ENCODE assay signal across 8 cellular contexts in genomic region chr4:25863906-25864418, GRCh38. TPM values are rescaled to one million over a fixed set of nuclear protein-coding genes. Genes with fewer than 3 reads are reported as not detected.
A peak's percentile ranks its signal among the peaks of the same experiment; 100 is the strongest.
DNase-seq lines count a peak whose midpoint lies in the region; ATAC-seq and TF ChIP-seq lines count a peak whose summit lies in the region.

No MANE protein-coding gene starts in this region.

- peak overlapping the region in 2 of 3 donors; percentile 28 to 77 for H3K27ac Mint-ChIP-seq in CD4-positive, CD25-positive, alpha-beta regulatory T cell
- peak overlapping the region in 5 of 9 donors; percentile 21 to 80 (median 69) for H3K27ac Mint-ChIP-seq in naive thymus-derived CD4-positive, alpha-beta T cell

- peaks cover 36% of the 10 kb centered on the region for H3K4me1 ChIP-seq in CD4-positive, CD25-positive, alpha-beta regulatory T cell (ENCODE audit: control insufficient read depth, insufficient read depth, low read length, poor library complexity, severe bottlenecking)
- H3K4me1 ChIP-seq in HUES64 (ENCODE audit: insufficient read depth, low read length): peaks cover 26% of the 10 kb centered on the region
- H3K4me1 ChIP-seq in naive thymus-derived CD4-positive, alpha-beta T cell (ENCODE audit: control insufficient read depth in 2 of 2, insufficient read depth in 2 of 2, low read length in 2 of 2): peaks cover 26 to 28% of the 10 kb centered on the region in 2 donors

- intact Hi-C loops in dorsolateral prefrontal cortex (cut with DNase I): loop anchor here in 1 of 2 donors (5.0 kb wide), 1 partner anchor 48 kb away; the partner anchor contains the start of gene SMIM20
- intact Hi-C loops in naive thymus-derived CD4-positive, alpha-beta T cell (cut with micrococcal nuclease): loop anchor here (2.0 to 5.0 kb wide), 4 partner anchors 455 to 1282 kb away; partner anchors contain the start of genes DHX15 (in 1 of the 2), STIM2 (in 1 of the 2) and TBC1D19 (in 1 of the 2)

- H3K9me3 Mint-ChIP-seq in CD4-positive, CD25-positive, alpha-beta regulatory T cell: peaks cover 0 to 2% (median 0%) of the 10 kb centered on the region in 7 donors
- H3K9me3 Mint-ChIP-seq in naive thymus-derived CD4-positive, alpha-beta T cell: peaks cover 0 to 2% (median 0%) of the 10 kb centered on the region in 11 donors

- no peaks in the 10 kb centered on the region for H3K36me3 ChIP-seq in CD4-positive, CD25-positive, alpha-beta regulatory T cell (ENCODE audit: control insufficient read depth, insufficient read depth, low read length)
- H3K36me3 ChIP-seq in HUES64 (ENCODE audit: insufficient read depth, low read length): no peaks in the 10 kb centered on the region
- H3K36me3 ChIP-seq in naive thymus-derived CD4-positive, alpha-beta T cell (ENCODE audit: control insufficient read depth in 2 of 3, insufficient read depth in 3 of 3, low read length in 3 of 3): no peaks in the 10 kb centered on the region

- H3K9me3 ChIP-seq in CD4-positive, CD25-positive, alpha-beta regulatory T cell (ENCODE audit: control insufficient read depth in 2 of 2, low read length in 2 of 2): no peaks in the 10 kb centered on the region
- H3K9me3 ChIP-seq in HUES64 (ENCODE audit: insufficient read depth, low read depth, low read length): no peaks in the 10 kb centered on the region
- no peaks in the 10 kb centered on the region for H3K9me3 ChIP-seq in naive thymus-derived CD4-positive, alpha-beta T cell (ENCODE audit: control insufficient read depth in 2 of 3, low read length in 3 of 3)

- CTCF ChIA-PET in naive thymus-derived CD4-positive, alpha-beta T cell (lab: Charles Lee): interaction anchor here (0.9 to 1.9 kb wide), 2 partner anchors 9 to 52 kb away, joined by 4 to 6 read pairs; no protein-coding TSS in a partner anchor

- peak overlapping the region; percentile 77 for H3K9ac ChIP-seq in HUES64 (ENCODE audit: low read depth, low read length)

- ATAC-seq in CD4-positive, CD25-positive, alpha-beta regulatory T cell (ENCODE audit: low read depth in 2 of 2): no peak
- no peak for ATAC-seq in naive thymus-derived CD4-positive, alpha-beta T cell

- no peak overlapping the region for H3K4me3 ChIP-seq in CD4-positive, CD25-positive, alpha-beta regulatory T cell (ENCODE audit: low read depth, low read length)
- H3K4me3 ChIP-seq in HUES64 (ENCODE audit: low read length) (peak overlapping the region; percentile 78), dorsolateral prefrontal cortex (peak overlapping the region in 38 of 59 donors; percentile 33 to 85 (median 68))
- H3K4me3 ChIP-seq in naive thymus-derived CD4-positive, alpha-beta T cell (ENCODE audit: low read length): no peak overlapping the region

- H3K27me3 ChIP-seq in CD4-positive, CD25-positive, alpha-beta regulatory T cell (ENCODE audit: control insufficient read depth, insufficient read depth, low read length): no peaks in the 10 kb centered on the region
- peaks cover 29% of the 10 kb centered on the region; the same call in 1 of the 2 replicates for H3K27me3 ChIP-seq in HUES64 (ENCODE audit: insufficient read depth, low read length)
- H3K27me3 ChIP-seq in dorsolateral prefrontal cortex: no peaks in the 10 kb centered on the region
- H3K27me3 ChIP-seq in naive thymus-derived CD4-positive, alpha-beta T cell (ENCODE audit: control insufficient read depth in 2 of 2, insufficient read depth in 2 of 2, low read length in 2 of 2): no peaks in the 10 kb centered on the region

- H3K4me1 Mint-ChIP-seq in CD4-positive, CD25-positive, alpha-beta regulatory T cell: peaks cover 20 to 37% (median 32%) of the 10 kb centered on the region in 4 donors
- H3K4me1 Mint-ChIP-seq in naive thymus-derived CD4-positive, alpha-beta T cell: peaks cover 27 to 34% (median 32%) of the 10 kb centered on the region in 7 donors

- no peaks in the 10 kb centered on the region for H3K36me3 Mint-ChIP-seq in CD4-positive, CD25-positive, alpha-beta regulatory T cell
- peaks cover 0 to 19% (median 4%) of the 10 kb centered on the region in 5 donors for H3K36me3 Mint-ChIP-seq in naive thymus-derived CD4-positive, alpha-beta T cell

- 31% methylated on average over 29 of the region's 29 CpGs for WGBS in HUES64

- peak overlapping the region; percentile 59 to 93 (median 86) for H3K4me3 Mint-ChIP-seq in CD4-positive, CD25-positive, alpha-beta regulatory T cell
- H3K4me3 Mint-ChIP-seq in naive thymus-derived CD4-positive, alpha-beta T cell: peak overlapping the region; percentile 60 to 90 (median 80)

- no peak for TF ChIP-seq CTCF in dorsolateral prefrontal cortex (IDR thresholded peaks at IDR 0.05 in 54 of 56, conservative IDR thresholded peaks at IDR 0.05 in 2 of 56; ENCODE audit: low read depth in 1 of 56, partially characterized antibody in 56 of 56)

- H3K27ac ChIP-seq in CD4-positive, CD25-positive, alpha-beta regulatory T cell (ENCODE audit: insufficient read depth, low read length, poor library complexity, severe bottlenecking): no peak overlapping the region
- no peak overlapping the region; the same call in 1 of the 2 replicates for H3K27ac ChIP-seq in HUES64 (ENCODE audit: low read depth, low read length)
- peak overlapping the region in 23 of 59 donors; percentile 9 to 82 (median 38) for H3K27ac ChIP-seq in dorsolateral prefrontal cortex
- H3K27ac ChIP-seq in naive thymus-derived CD4-positive, alpha-beta T cell (ENCODE audit: low read depth, low read length): no peak overlapping the region

- no peaks in the 10 kb centered on the region for H3K27me3 Mint-ChIP-seq in CD4-positive, CD25-positive, alpha-beta regulatory T cell
- peaks cover 0 to 3% (median 0%) of the 10 kb centered on the region in 5 donors for H3K27me3 Mint-ChIP-seq in naive thymus-derived CD4-positive, alpha-beta T cell

- POLR2A ChIA-PET in naive thymus-derived CD4-positive, alpha-beta T cell (lab: Charles Lee): interaction anchor here (0.9 to 1.9 kb wide), 2 partner anchors 49 to 51 kb away, joined by 3 to 5 read pairs; partner anchors contain the start of gene SMIM20

- DNase-seq in CD4-positive, CD25-positive, alpha-beta regulatory T cell: no peak
- DNase-seq in dorsolateral prefrontal cortex (no peak), H4 (ENCODE audit: low spot score) (no peak), NCI-H345 treated with DMSO at 0.1 percent for 48 hours (lab: John Stamatoyannopoulos, UW; ENCODE audit: unreplicated experiment) (no peak), SKM-1 (lab: John Stamatoyannopoulos, UW; ENCODE audit: unreplicated experiment) (no peak), NCI-H2171 treated with DMSO at 0.1 percent for 48 hours (lab: John Stamatoyannopoulos, UW) (no peak)
- no peak for DNase-seq in naive thymus-derived CD4-positive, alpha-beta T cell

RNA-seq across cellular contexts. Expression of gene SEL1L3, which starts 1.2 kb away (rescaled TPM):
- total RNA-seq in CD4-positive, CD25-positive, alpha-beta regulatory T cell: 74.5 TPM
- polyA plus RNA-seq in CD4-positive, CD25-positive, alpha-beta regulatory T cell: 10 to 100 TPM; 36.5 to 61.0 (median 44.9) TPM
- polyA plus RNA-seq in HUES64 (2013, experiment 1 of 2): 24.9 TPM
- polyA plus RNA-seq in HUES64 (2013, experiment 2 of 2): 24.5 TPM
- 10 to 100 TPM in 119 of 120 experiments, 1 to 10 TPM in 1; 7.0 to 41.8 (median 19.4) TPM for total RNA-seq in dorsolateral prefrontal cortex
- 10 to 100 TPM; 38.1 to 55.8 (median 47.0) TPM for total RNA-seq in naive thymus-derived CD4-positive, alpha-beta T cell
- 10 to 100 TPM; 15.9 to 30.1 TPM for polyA plus RNA-seq in naive thymus-derived CD4-positive, alpha-beta T cell
- 164 and 167 TPM in 2 replicates for total RNA-seq in H4 (2014; rRNA removed; shearing (Covaris generic))

RNA-seq across cellular contexts. Expression of gene SMIM20, which starts 50.1 kb away (rescaled TPM):
- total RNA-seq in CD4-positive, CD25-positive, alpha-beta regulatory T cell: 7.4 TPM
- polyA plus RNA-seq in CD4-positive, CD25-positive, alpha-beta regulatory T cell: 10 to 100 TPM; 50.5 to 80.5 (median 55.7) TPM
- 65.8 TPM for polyA plus RNA-seq in HUES64 (2013, experiment 1 of 2)
- 73.9 TPM for polyA plus RNA-seq in HUES64 (2013, experiment 2 of 2)
- 10 to 100 TPM; 13.4 to 30.6 (median 19.7) TPM for total RNA-seq in dorsolateral prefrontal cortex
- 10 to 100 TPM; 11.6 to 22.8 (median 14.5) TPM for total RNA-seq in naive thymus-derived CD4-positive, alpha-beta T cell
- 10 to 100 TPM; 50.6 to 67.5 TPM for polyA plus RNA-seq in naive thymus-derived CD4-positive, alpha-beta T cell
- total RNA-seq in H4 (2014; rRNA removed; shearing (Covaris generic)): 97.2 and 130 TPM in 2 replicates

Comparison
In these comparisons a context has a peak if more than half of its experiments do, and no peak if none do; other contexts are left out.
1. H3K4me3 ChIP-seq: peak in HUES64 (single experiment) and dorsolateral prefrontal cortex (38 of 59); none in CD4-positive, CD25-positive, alpha-beta regulatory T cell (single experiment) and naive thymus-derived CD4-positive, alpha-beta T cell (single experiment).